Comparison of ENCODE assay signal across 14 cellular contexts in genomic region chr5:74595143-74595915, GRCh38. TPM values are rescaled to one million over a fixed set of nuclear protein-coding genes. Genes with fewer than 3 reads are reported as not detected.
DNase-seq lines count a peak whose midpoint lies in the region; ATAC-seq, FAIRE-seq and TF ChIP-seq lines count a peak whose summit lies in the region.
"Had no signal": no experiment of that assay in that cellular context is flagged by ENCODE, and none has a peak within 500 bp of the region (broad histone marks: within the 10 kb centered on the region; RNA-seq: fewer than 3 reads in every experiment).

No MANE protein-coding gene starts in this region.

- no peak for TF ChIP-seq CTCF in heart left ventricle (IDR thresholded peaks at IDR 0.05)
- TF ChIP-seq CTCF in cardiac fibroblast (IDR thresholded peaks at IDR 0.05; ENCODE audit: low read depth, low read length) = no peak
- no peak for TF ChIP-seq CTCF in left lung (IDR thresholded peaks at IDR 0.05)

- ATAC-seq in heart left ventricle (peak in 1 of 4 donors; percentile 58), left lung (peak; percentile 34), GM18861 (IDR thresholded peaks at IDR 0.05; ENCODE audit: unreplicated experiment) (no peak)
- ATAC-seq: esophagus mucosa; stimulated activated naive CD8-positive, alpha-beta T cell treated with anti-CD3 and anti-CD28 coated beads, Interleukin-15, amount 100 ng/mL, for 72 hours had no signal

- TF ChIP-seq POLR2A in heart left ventricle (IDR thresholded peaks at IDR 0.05) = no peak

- 48 to 57% (median 50%) methylated on average over 4 of the region's 4 CpGs for WGBS in heart left ventricle, 4 donors

- H3K27ac ChIP-seq in heart left ventricle (peak overlapping the region in 7 of 12 donors; percentile 14 to 51 (median 29)), left lung (no peak overlapping the region)

- intact Hi-C loops in heart left ventricle (cut with DNase I) = no loop called here
- intact Hi-C loops in cardiac septum (cut with DNase I) = no loop called here
- intact Hi-C loops in left lung (cut with DNase I) = no loop called here

- no peak for FAIRE-seq in urothelium cell line (lab: Jason Lieb, UNC)
- FAIRE-seq: A549 had no signal

- DNase-seq in heart left ventricle (no peak), cardiac septum (ENCODE audit: low spot score) (no peak), cardiac fibroblast (ENCODE audit: low read depth in 2 of 2) (peak; percentile 89 to 92), left lung (no peak), urothelium cell line (ENCODE audit: low spot score) (peak; percentile 56), SHP77 (lab: John Stamatoyannopoulos, UW) (no peak), midbrain (lab: John Stamatoyannopoulos, UW) (no peak)
- DNase-seq: activated CD8-positive, alpha-beta memory T cell treated with anti-CD3 and anti-CD28 coated beads for 24 hours; NCI-H748 treated with DMSO at 0.1 percent for 48 hours; stimulated activated naive CD8-positive, alpha-beta T cell treated with anti-CD3 and anti-CD28 coated beads, Interleukin-15, amount 100 ng/mL, for 72 hours; T-helper 2 cell had no signal

- H3K36me3 ChIP-seq in heart left ventricle (no peaks in the 10 kb centered on the region), left lung (no peaks in the 10 kb centered on the region)

- no peak overlapping the region for H3K4me3 ChIP-seq in heart left ventricle
- no peak overlapping the region for H3K4me3 ChIP-seq in cardiac fibroblast (replicated peaks in 1 of 2; ENCODE audit: low read depth in 2 of 2, low read length in 2 of 2)
- no peak overlapping the region for H3K4me3 ChIP-seq in left lung
- H3K4me3 ChIP-seq: A549 had no signal

- H3K4me1 ChIP-seq in heart left ventricle (peaks cover 0 to 15% (median 9%) of the 10 kb centered on the region in 12 donors), left lung (peaks cover 0 to 9% of the 10 kb centered on the region in 2 donors)

- H3K9me3 ChIP-seq in heart left ventricle = no peaks in the 10 kb centered on the region
- no peaks in the 10 kb centered on the region for H3K9me3 ChIP-seq in left lung
- H3K9me3 ChIP-seq: A549 had no signal

- H3K27me3 ChIP-seq in heart left ventricle = no peaks in the 10 kb centered on the region
- no peaks in the 10 kb centered on the region for H3K27me3 ChIP-seq in left lung

RNA-seq across cellular contexts. Expression of gene ENC1, which starts 45.2 kb away (rescaled TPM):
- total RNA-seq in heart left ventricle (10 to 100 TPM in 1 of 9 donors, 1 to 10 TPM in 8; 3.1 to 11.0 (median 5.5) TPM), cardiac septum (6.6 TPM), left lung (10 to 100 TPM; 34.6 to 51.3 TPM)
- polyA plus RNA-seq in heart left ventricle = 1 to 10 TPM; 1.4 to 3.1 TPM

Comparison
In these comparisons a context has a peak if more than half of its experiments do, and no peak if none do; other contexts are left out.
1. DNase-seq: peak in cardiac fibroblast (2 of 2) and urothelium cell line (single experiment); none in heart left ventricle (0 of 5), cardiac septum (single experiment), left lung (0 of 2), SHP77 (0 of 2) and midbrain (single experiment).
2. H3K27ac ChIP-seq: peak in heart left ventricle (7 of 12); none in left lung (0 of 2).